In the genomic region with DNA sequence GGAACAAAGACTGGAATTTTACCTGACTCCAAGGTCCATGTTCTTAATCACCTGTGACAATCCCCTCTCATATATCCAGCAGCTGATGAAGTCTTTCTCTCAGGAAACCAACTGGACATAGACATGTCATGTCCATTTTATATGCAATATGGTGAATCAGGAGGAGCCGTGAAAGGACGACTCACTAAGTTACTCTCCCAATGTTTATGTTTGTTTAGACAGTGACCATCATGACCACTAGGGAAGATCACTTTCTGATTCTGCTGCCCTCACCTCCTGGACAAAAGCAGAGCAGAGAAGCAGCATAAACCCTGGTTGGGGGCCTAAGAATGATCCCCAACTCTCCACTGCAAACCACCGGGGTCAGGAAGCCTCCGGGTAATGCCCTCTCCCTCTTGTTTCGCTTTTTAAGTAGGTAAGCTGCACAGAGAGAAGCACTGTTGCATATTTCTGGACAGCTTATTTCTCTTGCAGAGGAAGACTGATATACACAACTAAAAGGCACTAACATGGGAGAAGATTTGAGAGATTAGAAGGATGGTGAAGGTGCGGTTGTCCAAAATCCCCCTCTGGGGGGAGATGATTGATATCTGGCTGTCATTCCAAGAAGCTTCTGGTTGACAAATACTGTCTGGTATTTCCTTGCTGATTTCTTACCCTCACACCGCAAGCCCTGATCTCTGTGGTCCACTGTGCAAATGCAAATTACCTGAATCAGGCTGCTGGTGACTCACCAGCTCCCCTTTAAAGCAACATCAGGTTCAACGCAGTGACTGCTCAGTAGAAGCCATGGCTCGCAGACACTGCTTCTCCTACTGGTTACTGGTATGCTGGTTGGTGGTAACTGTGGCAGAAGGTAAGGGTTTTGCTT, we compare ENCODE assay signal across 8 cellular contexts. TPM values are rescaled to one million over a fixed set of nuclear protein-coding genes. Genes with fewer than 3 reads are reported as not detected.
DNase-seq lines count a peak whose midpoint lies in the region; ATAC-seq and TF ChIP-seq lines count a peak whose summit lies in the region.

A gene with protein sequence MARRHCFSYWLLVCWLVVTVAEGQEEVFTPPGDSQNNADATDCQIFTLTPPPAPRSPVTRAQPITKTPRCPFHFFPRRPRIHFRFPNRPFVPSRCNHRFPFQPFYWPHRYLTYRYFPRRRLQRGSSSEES (plus strand): TSS at position 773 of the 871 bp plus-strand sequence. CDS start 17 bp downstream, at position 790.

- no peak within 1 kb of the TSS for H3K4ac ChIP-seq in mesenchymal stem cell (ENCODE audit: low read depth in 1 of 2, low read length in 2 of 2)

- no peaks in the 10 kb centered on the region for H3K36me3 Mint-ChIP-seq in T-cell

- H3K4me1 ChIP-seq in mesenchymal stem cell (ENCODE audit: control insufficient read depth, insufficient read depth, low read depth, low read length) (peaks cover 4% of the 10 kb centered on the region), adrenal gland (replicated peaks in 1 of 2) (no peaks in the 10 kb centered on the region)

- H3K4me2 ChIP-seq in mesenchymal stem cell (ENCODE audit: low read length, poor library complexity, severe bottlenecking): no peak within 1 kb of the TSS

- no peak within 1 kb of the TSS for H3K18ac ChIP-seq in mesenchymal stem cell (ENCODE audit: low read depth in 1 of 2, low read length in 2 of 2)

- no peak within 1 kb of the TSS for H4K91ac ChIP-seq in mesenchymal stem cell (ENCODE audit: low read length)

- no peak within 1 kb of the TSS for H2BK12ac ChIP-seq in mesenchymal stem cell (ENCODE audit: low read length in 2 of 2)

- H3K23ac ChIP-seq in mesenchymal stem cell (ENCODE audit: low read length in 2 of 2): no peak within 1 kb of the TSS

- no peaks in the 10 kb centered on the region for H3K9me3 ChIP-seq in mesenchymal stem cell (ENCODE audit: control insufficient read depth, low read length)
- H3K9me3 ChIP-seq in adrenal gland (replicated peaks in 1 of 3): no peaks in the 10 kb centered on the region

- peak within 1 kb of the TSS in 1 of 2 donors; percentile 34 for H3K27ac Mint-ChIP-seq in T-cell

- peaks cover 0 to 5% (median 0%) of the 10 kb centered on the region in 3 donors for H3K4me1 Mint-ChIP-seq in T-cell

- no peaks in the 10 kb centered on the region for H3K79me1 ChIP-seq in mesenchymal stem cell (replicated peaks; ENCODE audit: low read length, poor library complexity, severe bottlenecking)

- peaks cover 13% of the 10 kb centered on the region in 2 donors for H3K27me3 Mint-ChIP-seq in T-cell

- peak within 1 kb of the TSS; percentile 52 for H2AK5ac ChIP-seq in mesenchymal stem cell (ENCODE audit: low read length, severe bottlenecking)

- no peak within 1 kb of the TSS for H4K8ac ChIP-seq in mesenchymal stem cell (ENCODE audit: low read length)

- no peak for TF ChIP-seq POLR2A in adrenal gland (IDR thresholded peaks at IDR 0.05)

- no peak within 1 kb of the TSS for H3K4me3 Mint-ChIP-seq in T-cell

- TF ChIP-seq CTCF in adrenal gland (IDR thresholded peaks at IDR 0.05): no peak

- no peak within 1 kb of the TSS for H3K14ac ChIP-seq in mesenchymal stem cell (ENCODE audit: low read length in 2 of 2)

- 43% methylated on average over 8 of the region's 9 CpGs for WGBS in mesenchymal stem cell
- WGBS in adrenal gland, 4 donors: 56 to 78% (median 68%) methylated on average over 8 to 9 of the region's 9 CpGs

- ATAC-seq in GM19025 (IDR thresholded peaks at IDR 0.05; ENCODE audit: low read depth, unreplicated experiment) (peak; percentile 98), HG03066 (IDR thresholded peaks at IDR 0.05; ENCODE audit: low read depth, unreplicated experiment) (peak; percentile 91), T-cell (replicated peaks in 1 of 4) (peak in 3 of 4 experiments; percentile 58 to 84 (median 70))

- H2BK120ac ChIP-seq in mesenchymal stem cell (ENCODE audit: low read depth, low read length): no peak within 1 kb of the TSS

- intact Hi-C loops in adrenal gland (cut with DNase I): no loop called here

- H3K27ac ChIP-seq in mesenchymal stem cell (ENCODE audit: low read length, poor library complexity, severe bottlenecking): peak within 1 kb of the TSS; percentile 9
- H3K27ac ChIP-seq in adrenal gland: no peak within 1 kb of the TSS

- CTCF ChIA-PET in T-cell (lab: Charles Lee): interaction anchor here in 1 of 2 donors (0.7 kb wide), 1 partner anchor 185 kb away, joined by 4 read pairs; no protein-coding TSS in a partner anchor

- H2BK5ac ChIP-seq in mesenchymal stem cell (ENCODE audit: low read depth, low read length, poor library complexity, severe bottlenecking): no peak within 1 kb of the TSS

- H3K4me3 ChIP-seq in mesenchymal stem cell (ENCODE audit: insufficient read depth in 1 of 2, low read depth in 1 of 2, low read length in 2 of 2): no peak within 1 kb of the TSS
- H3K4me3 ChIP-seq in adrenal gland: no peak within 1 kb of the TSS

- H2AFZ ChIP-seq in mesenchymal stem cell (ENCODE audit: low read depth, low read length): peak within 1 kb of the TSS; percentile 10

- no peaks in the 10 kb centered on the region for H3K36me3 ChIP-seq in mesenchymal stem cell (ENCODE audit: control insufficient read depth in 1 of 2, insufficient read depth in 2 of 2, low read depth in 1 of 2, low read length in 2 of 2)
- no peaks in the 10 kb centered on the region for H3K36me3 ChIP-seq in adrenal gland (replicated peaks in 1 of 2)

- no peak within 1 kb of the TSS for H3K9ac ChIP-seq in mesenchymal stem cell (ENCODE audit: low read length)

- peaks cover 0 to 17% of the 10 kb centered on the region in 2 experiments for H3K27me3 ChIP-seq in mesenchymal stem cell (ENCODE audit: control insufficient read depth in 1 of 2, insufficient read depth in 1 of 2, low read length in 2 of 2)
- no peaks in the 10 kb centered on the region for H3K27me3 ChIP-seq in adrenal gland

- POLR2A ChIA-PET in T-cell (lab: Charles Lee): no interaction called here

- DNase-seq in AG08396 (ENCODE audit: low spot score): peak; percentile 13
- DNase-seq in T-cell: peak in 2 of 34 experiments; percentile 3 to 4
- peak; percentile 59 for DNase-seq in mesenchymal stem cell
- DNase-seq in adrenal gland: no peak
- DNase-seq in NCI-H2196 treated with DMSO at 0.1 percent for 48 hours (lab: John Stamatoyannopoulos, UW; ENCODE audit: unreplicated experiment): no peak
- DNase-seq in occipital lobe (lab: John Stamatoyannopoulos, UW): no peak

- H3K9me3 Mint-ChIP-seq in T-cell: no peaks in the 10 kb centered on the region

- H2BK15ac ChIP-seq in mesenchymal stem cell (ENCODE audit: low read depth, poor library complexity, severe bottlenecking): no peak within 1 kb of the TSS

RNA-seq across cellular contexts. Expression of the gene that starts here (rescaled TPM):
- total RNA-seq in T-cell (under 1 TPM in 1 of 5 donors, not detected in 4; 0.47 TPM), adrenal gland (not detected), occipital lobe (not detected)
- polyA plus RNA-seq in mesenchymal stem cell (2013, experiment 1 of 2): not detected
- polyA plus RNA-seq in mesenchymal stem cell (2013, experiment 2 of 2): 0.04 TPM
- under 1 TPM in 2 of 3 donors, not detected in 1; 0.13 to 0.24 TPM for polyA plus RNA-seq in adrenal gland

Comparison
In these comparisons a context has a peak if more than half of its experiments do, and no peak if none do; other contexts are left out.
1. Peak in ATAC-seq in T-cell; RNA of the gene not detected or under 1 TPM.
2. DNase-seq: peak in AG08396 (single experiment) and mesenchymal stem cell (single experiment); none in adrenal gland (0 of 7), NCI-H2196 treated with DMSO at 0.1 percent for 48 hours (single experiment) and occipital lobe (single experiment).
3. Peak in every context shown above with its lines, with median percentiles within 50 percentile points of each other: ATAC-seq.